27 cellular contexts compared by ENCODE assay signal in the genomic region with DNA sequence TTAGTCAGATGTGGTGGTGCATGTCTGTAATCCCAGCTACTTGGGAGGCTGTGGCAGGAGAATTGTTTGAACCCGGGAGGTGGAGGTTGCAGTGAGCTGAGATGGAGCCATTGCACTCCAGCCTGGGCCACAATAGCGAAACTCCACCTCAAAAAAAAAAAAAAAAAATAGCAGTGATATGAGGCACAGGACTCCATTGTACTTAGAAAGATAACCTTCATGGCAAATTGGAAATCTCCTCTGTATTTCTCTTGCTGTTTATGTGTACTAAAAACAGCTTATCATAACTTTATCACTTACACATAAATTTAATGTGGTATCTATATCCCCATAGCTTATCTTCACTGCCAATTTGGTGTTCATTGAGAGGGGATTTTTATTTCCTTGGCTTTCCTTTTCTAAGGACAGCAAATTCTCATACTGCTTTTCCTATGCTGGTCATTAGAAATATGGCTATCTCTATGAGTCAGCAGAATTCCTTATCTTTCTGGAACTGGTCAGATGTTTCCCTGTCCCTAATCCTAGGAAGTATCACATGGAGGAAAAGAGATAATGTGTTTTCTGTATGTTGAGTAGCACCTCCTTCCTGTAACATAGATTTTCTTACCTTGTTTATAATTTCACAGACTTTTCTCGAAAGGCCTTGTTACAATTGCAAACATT. TPM values are rescaled to one million over a fixed set of nuclear protein-coding genes. Genes with fewer than 3 reads are reported as not detected.
A peak's percentile ranks its signal among the peaks of the same experiment; 100 is the strongest.
DNase-seq lines count a peak whose midpoint lies in the region; ATAC-seq, FAIRE-seq and TF ChIP-seq lines count a peak whose summit lies in the region.
"Had no signal": no experiment of that assay in that cellular context is flagged by ENCODE, and none has a peak within 500 bp of the region (broad histone marks: within the 10 kb centered on the region; RNA-seq: fewer than 3 reads in every experiment).

No MANE protein-coding gene starts in this region.

- H4K5ac ChIP-seq in IMR-90 (ENCODE audit: low read depth, low read length): peak overlapping the region; percentile 82; the same call in 1 of the 2 replicates

- DNase-seq in A172 (ENCODE audit: low spot score): peak; percentile 42
- DNase-seq in IMR-90: peak; percentile 42
- peak; percentile 55 to 86 for DNase-seq in dermis microvascular lymphatic vessel endothelial cell (ENCODE audit: low read depth in 2 of 2)
- DNase-seq in anterior cingulate cortex (lab: John Stamatoyannopoulos, UW): no peak
- no peak for DNase-seq in RCC 7860 (ENCODE audit: low spot score)
- DNase-seq in NCI-H2081 (lab: John Stamatoyannopoulos, UW): no peak
- no peak for DNase-seq in HK-2 (ENCODE audit: unreplicated experiment)
- DNase-seq: ACHN; activated CD4-positive, CD25-positive, alpha-beta regulatory T cell; activated CD8-positive, alpha-beta memory T cell treated with anti-CD3 and anti-CD28 coated beads, Interleukin-2, amount 10 ng/mL, durations not matched to agents 7 days and 5 days; activated T-cell treated with anti-CD3 and anti-CD28 coated beads, Interleukin-2, amount 50 U/mL, for 4 hours; BE2C; caudate nucleus; H9; hippocampal formation; Karpas-422; NCI-H1417 treated with DMSO at 0.1 percent for 48 hours; NCI-H2081 treated with DMSO at 0.1 percent for 48 hours; NCI-H345; SIG-M5; stimulated activated CD4-positive, alpha-beta T cell treated with anti-CD3 and anti-CD28 coated beads, Interleukin-12 subunit alpha, Interleukin-12 subunit beta, amount 100 ng/mL, for 4 hours; stimulated activated CD4-positive, alpha-beta T cell treated with anti-CD3 and anti-CD28 coated beads, Interleukin-4, amount 100 ng/mL, for 1 hour had no signal

- TF ChIP-seq POLR2A in IMR-90 (IDR thresholded peaks at IDR 0.05; ENCODE audit: low read depth, low read length): no peak

- H3K18ac ChIP-seq in IMR-90 (ENCODE audit: low read depth, low read length): peak overlapping the region; percentile 67

- H4K8ac ChIP-seq in IMR-90 (ENCODE audit: low read depth in 2 of 2, low read length in 2 of 2): no peak overlapping the region; a peak in 1 of 4 replicates

- H3K9me3 ChIP-seq in IMR-90 (ENCODE audit: control insufficient read depth, insufficient read depth, low read length) (no peaks in the 10 kb centered on the region), liver (ENCODE audit: control insufficient read depth in 4 of 4, low read length in 3 of 4) (no peaks in the 10 kb centered on the region)
- H3K9me3 ChIP-seq: BE2C had no signal

- no peak overlapping the region for H3K9ac ChIP-seq in IMR-90 (ENCODE audit: low read depth, low read length)
- no peak overlapping the region for H3K9ac ChIP-seq in liver (ENCODE audit: low read depth in 1 of 2, low read length in 2 of 2)

- H3K27me3 ChIP-seq in IMR-90 (ENCODE audit: control insufficient read depth, insufficient read depth, low read length) (no peaks in the 10 kb centered on the region), liver (ENCODE audit: control insufficient read depth in 4 of 4, insufficient read depth in 4 of 4, low read length in 3 of 4) (no peaks in the 10 kb centered on the region)
- H3K27me3 ChIP-seq: BE2C, gastroesophageal sphincter, tibial nerve had no signal

- CTCF ChIA-PET in IMR-90 (lab: Yijun Ruan, JAX): interaction anchor here (0.6 kb wide), 1 partner anchor 50 kb away, joined by 3 read pairs; no protein-coding TSS in a partner anchor

- BruUV-seq in IMR-90 (replicated peaks; lab: Mats Ljungman, UMichigan): no TSS peak

- H3K4me1 ChIP-seq in IMR-90 (ENCODE audit: control insufficient read depth, insufficient read depth, low read length) (no peaks in the 10 kb centered on the region), liver (ENCODE audit: control insufficient read depth in 4 of 4, insufficient read depth in 4 of 4, low read length in 3 of 4) (no peaks in the 10 kb centered on the region)
- H3K4me1 ChIP-seq: BE2C, gastroesophageal sphincter, tibial nerve had no signal

- dilution Hi-C loops in IMR-90 (cut with HindIII; ENCODE audit: low sequenced_read_pairs, unreplicated experiment): no loop called here

- no peaks in the 10 kb centered on the region for H3K36me3 ChIP-seq in IMR-90 (ENCODE audit: control insufficient read depth, insufficient read depth, low read length)
- no peaks in the 10 kb centered on the region for H3K36me3 ChIP-seq in liver (ENCODE audit: control insufficient read depth in 4 of 4, insufficient read depth in 3 of 4, low read depth in 1 of 4, low read length in 3 of 4)
- H3K36me3 ChIP-seq: BE2C, gastroesophageal sphincter, tibial nerve had no signal

- H2BK20ac ChIP-seq in IMR-90 (ENCODE audit: low read depth, low read length): no peak overlapping the region

- ATAC-seq in IMR-90 (ENCODE audit: low read depth): peak; percentile 46
- ATAC-seq: activated CD8-positive, alpha-beta memory T cell treated with anti-CD3 and anti-CD28 coated beads, Interleukin-2, amount 10 ng/mL, durations not matched to agents 7 days and 5 days; activated T-cell treated with anti-CD3 and anti-CD28 coated beads, Interleukin-2, amount 50 U/mL, for 4 hours; gastroesophageal sphincter; Panc1; sciatic nerve had no signal

- no peak for FAIRE-seq in RCC 7860 (lab: Jason Lieb, UNC)

- POLR2A ChIA-PET in IMR-90 (lab: Charles Lee; ENCODE audit: unreplicated experiment): no interaction called here

- no peaks in the 10 kb centered on the region for H3K9me1 ChIP-seq in IMR-90 (ENCODE audit: insufficient read depth, low read length)

- no peaks in the 10 kb centered on the region for H3K79me1 ChIP-seq in IMR-90 (ENCODE audit: low read depth in 1 of 2, low read length in 2 of 2)

- no peak overlapping the region for H2AK9ac ChIP-seq in IMR-90 (replicated peaks; ENCODE audit: low read depth, low read length, poor library complexity)

- H4K91ac ChIP-seq in IMR-90 (ENCODE audit: insufficient read depth, low read depth, low read length): no peak overlapping the region

- no peak overlapping the region for H3K14ac ChIP-seq in IMR-90 (replicated peaks; ENCODE audit: low read depth, low read length)

- WGBS in IMR-90 (ENCODE audit: extremely low coverage in 2 of 2, insufficient read length in 1 of 2), 2 experiments: no CpG with 5 or more reads among the region's 3 CpGs
- 86% methylated on average over 3 of the region's 3 CpGs for WGBS in liver

- no peak overlapping the region for H2AFZ ChIP-seq in IMR-90 (replicated peaks; ENCODE audit: low read length, poor library complexity)

- no peaks in the 10 kb centered on the region for H4K20me1 ChIP-seq in IMR-90 (ENCODE audit: insufficient read depth, low read length)

- no peak for TF ChIP-seq CTCF in IMR-90 (conservative IDR thresholded peaks at IDR 0.05; ENCODE audit: low read depth, low read length)
- TF ChIP-seq CTCF in liver (IDR thresholded peaks at IDR 0.05; ENCODE audit: low read depth, low read length, missing input control): no peak

- in situ Hi-C loops in IMR-90 (cut with MboI; ENCODE audit: low sequenced_read_pairs): no loop called here

- no peak overlapping the region for H2AK5ac ChIP-seq in IMR-90 (ENCODE audit: low read depth, low read length)

- H3K4me3 ChIP-seq in IMR-90 (ENCODE audit: insufficient read depth, low read depth, low read length): no peak overlapping the region
- no peak overlapping the region for H3K4me3 ChIP-seq in liver (ENCODE audit: low read depth in 1 of 3, low read length in 3 of 3)
- H3K4me3 ChIP-seq: gastroesophageal sphincter, tibial nerve had no signal

- H3K27ac ChIP-seq in IMR-90 (ENCODE audit: insufficient read depth, low read length) (no peak overlapping the region), liver (ENCODE audit: low read depth in 1 of 2, low read length in 2 of 2) (no peak overlapping the region)
- H3K27ac ChIP-seq: gastroesophageal sphincter, tibial nerve had no signal

- peak overlapping the region; percentile 26; the same call in 1 of the 2 replicates for H2BK120ac ChIP-seq in IMR-90 (ENCODE audit: low read depth, low read length)

- H2BK5ac ChIP-seq in IMR-90 (ENCODE audit: low read depth, low read length, poor library complexity, severe bottlenecking): peak overlapping the region; percentile 41

- intact Hi-C loops in IMR-90 (cut with micrococcal nuclease): no loop called here

- H3K4me2 ChIP-seq in IMR-90 (ENCODE audit: low read depth, low read length): no peak overlapping the region

- no peak overlapping the region for H3K4ac ChIP-seq in IMR-90 (ENCODE audit: low read depth, low read length)

- H3K56ac ChIP-seq in IMR-90 (ENCODE audit: extremely low read depth, insufficient read depth, low read length): no peak overlapping the region

- H2BK15ac ChIP-seq in IMR-90 (ENCODE audit: low read depth, low read length): no peak overlapping the region

- TF ChIP-seq RAD21 in IMR-90 (IDR thresholded peaks at IDR 0.05; ENCODE audit: low read length): no peak
- no peak for TF ChIP-seq RAD21 in liver (IDR thresholded peaks at IDR 0.05)

- no peak overlapping the region for H3K23ac ChIP-seq in IMR-90 (ENCODE audit: low read depth, low read length)

TF ChIP-seq in IMR-90, 13 proteins besides CTCF, POLR2A, EP300 and RAD21 (continues in another document):
- no peak for TF ChIP-seq MAZ (IDR thresholded peaks at IDR 0.05; ENCODE audit: borderline replicate concordance, low read depth, low read length)

TF ChIP-seq in liver, 16 proteins besides CTCF, POLR2A, EP300 and RAD21:
- no peak for TF ChIP-seq HNF4G (IDR thresholded peaks at IDR 0.05)
- peak; percentile 10 for TF ChIP-seq NR2F2 (IDR thresholded peaks at IDR 0.05)
- TF ChIP-seq YY1 (IDR thresholded peaks at IDR 0.05): peak; percentile 20

RNA-seq across cellular contexts. Expression of a gene that starts 40.6 kb away (rescaled TPM):
- 22.4 and 25.1 TPM in 2 replicates for total RNA-seq in A172 (2014; rRNA removed; shearing (Covaris generic))
- total RNA-seq in IMR-90 (2012; rRNA removed): 108 and 139 TPM in 2 replicates
- 21.7 and 23.7 TPM in 2 replicates for polyA plus RNA-seq in IMR-90 (2012; rRNA removed)
- 5.6 and 6.0 TPM in 2 replicates for polyA plus RNA-seq in IMR-90 (2012; cell fraction: cytosol; rRNA removed)
- polyA plus RNA-seq in IMR-90 (2012; cell fraction: nucleus; rRNA removed; ENCODE audit: low replicate concordance): 8.5 and 80.1 TPM in 2 replicates
- total RNA-seq in dermis microvascular lymphatic vessel endothelial cell: 58.5 and 62.6 TPM in 2 replicates
- total RNA-seq in liver: 10 to 100 TPM in 1 of 2 donors, 1 to 10 TPM in 1; 8.0 to 19.6 TPM
- 1 to 10 TPM; 3.2 to 5.0 TPM for polyA plus RNA-seq in liver

Comparison
In these comparisons a context has a peak if more than half of its experiments do, and no peak if none do; other contexts are left out.
1. DNase-seq: peak in A172 (single experiment), IMR-90 (single experiment) and dermis microvascular lymphatic vessel endothelial cell (2 of 2); none in anterior cingulate cortex (0 of 58), RCC 7860 (single experiment), NCI-H2081 (0 of 2) and HK-2 (single experiment).